In genomic region chr11:78138281-78138680, GRCh38 we compare ENCODE assay signal across 9 cellular contexts. TPM values are rescaled to one million over a fixed set of nuclear protein-coding genes. Genes with fewer than 3 reads are reported as not detected.
A peak's percentile ranks its signal among the peaks of the same experiment; 100 is the strongest.
DNase-seq lines count a peak whose midpoint lies in the region; ATAC-seq and TF ChIP-seq lines count a peak whose summit lies in the region.
"Had no signal": no experiment of that assay in that cellular context is flagged by ENCODE, and none has a peak within 500 bp of the region (broad histone marks: within the 10 kb centered on the region; RNA-seq: fewer than 3 reads in every experiment).

No MANE protein-coding gene starts in this region.

- ATAC-seq in DND-41 (ENCODE audit: insufficient read depth, low read depth) (no peak), body of pancreas (no peak), GM21381 (IDR thresholded peaks at IDR 0.05; ENCODE audit: unreplicated experiment) (no peak)
- ATAC-seq in natural killer cell treated with Interleukin-12 subunit alpha and Interleukin-12 subunit beta and Interleukin-15 and Interleukin-18, amount 100 ng/mL, for 72 hours: no peak

- H3K9me3 ChIP-seq in DND-41 (ENCODE audit: insufficient read depth, low read length, severe bottlenecking) (no peaks in the 10 kb centered on the region), mammary epithelial cell (replicated peaks; ENCODE audit: insufficient read depth, low read length) (no peaks in the 10 kb centered on the region), body of pancreas (no peaks in the 10 kb centered on the region)

- TF ChIP-seq POLR2A in body of pancreas (IDR thresholded peaks at IDR 0.05): no peak

- H3K27me3 ChIP-seq in DND-41 (ENCODE audit: insufficient read depth, low read length, poor library complexity): no peaks in the 10 kb centered on the region
- H3K27me3 ChIP-seq in mammary epithelial cell (ENCODE audit: insufficient read depth, low read length): no peaks in the 10 kb centered on the region
- H3K27me3 ChIP-seq in body of pancreas: no peaks in the 10 kb centered on the region

- H3K4me1 ChIP-seq in DND-41 (ENCODE audit: insufficient read depth, low read length): peaks cover 37% of the 10 kb centered on the region
- H3K4me1 ChIP-seq in mammary epithelial cell (ENCODE audit: insufficient read depth, low read length): peaks cover 10% of the 10 kb centered on the region
- H3K4me1 ChIP-seq in body of pancreas: peaks cover 13% of the 10 kb centered on the region

- CTCF ChIA-PET in mammary epithelial cell (lab: Charles Lee; ENCODE audit: low non-redundant PET): no interaction called here

- dilution Hi-C loops in mammary epithelial cell (cut with HindIII; ENCODE audit: low sequenced_read_pairs): loop anchor here (5.0 kb wide), 1 partner anchor 39 kb away; no protein-coding TSS in a partner anchor

- intact Hi-C loops in mammary epithelial cell (cut with micrococcal nuclease) (loop anchor here (2.0 kb wide), 2 partner anchors 51 to 59 kb away; partner anchors contain the start of genes KCTD21, NDUFC2 and USP35), body of pancreas (cut with DNase I) (no loop called here)

- no peaks in the 10 kb centered on the region for H3K9me3 Mint-ChIP-seq in natural killer cell treated with Interleukin-12 subunit alpha and Interleukin-12 subunit beta and Interleukin-15 and Interleukin-18, amount 100 ng/mL, for 72 hours

- H3K9ac ChIP-seq in DND-41 (ENCODE audit: low read depth, low read length): peak overlapping the region; percentile 83
- no peak overlapping the region for H3K9ac ChIP-seq in mammary epithelial cell (ENCODE audit: insufficient read depth, low read length)

- DNase-seq in DND-41 (no peak), LNCaP clone FGC (ENCODE audit: low read depth) (no peak), mammary epithelial cell (no peak), body of pancreas (no peak), AG08396 (ENCODE audit: low spot score) (no peak), dermis blood vessel endothelial cell (no peak)
- no peak for DNase-seq in natural killer cell treated with Interleukin-12 subunit alpha and Interleukin-12 subunit beta and Interleukin-15 and Interleukin-18, amount 100 ng/mL, for 72 hours (ENCODE audit: low spot score)
- DNase-seq: NCI-H1436 treated with DMSO at 0.1 percent for 48 hours had no signal

- peaks cover 15% of the 10 kb centered on the region for H3K36me3 Mint-ChIP-seq in natural killer cell treated with Interleukin-12 subunit alpha and Interleukin-12 subunit beta and Interleukin-15 and Interleukin-18, amount 100 ng/mL, for 72 hours

- H3K4me3 ChIP-seq in DND-41 (ENCODE audit: low read depth in 1 of 2, low read length in 2 of 2) (peak overlapping the region; percentile 66 to 79; a peak in 3 of 4 replicates), LNCaP clone FGC (ENCODE audit: low read depth, low read length) (peak overlapping the region; percentile 72), mammary epithelial cell (replicated peaks in 1 of 3; ENCODE audit: insufficient read depth in 1 of 3, low read depth in 2 of 3, low read length in 3 of 3) (peak overlapping the region in 1 of 3 experiments; percentile 89), body of pancreas (no peak overlapping the region)

- H3K4me1 Mint-ChIP-seq in natural killer cell treated with Interleukin-12 subunit alpha and Interleukin-12 subunit beta and Interleukin-15 and Interleukin-18, amount 100 ng/mL, for 72 hours (ENCODE audit: low read depth in 2 of 2): peaks cover 27 to 34% of the 10 kb centered on the region in 2 donors

- H3K27me3 Mint-ChIP-seq in natural killer cell treated with Interleukin-12 subunit alpha and Interleukin-12 subunit beta and Interleukin-15 and Interleukin-18, amount 100 ng/mL, for 72 hours: no peaks in the 10 kb centered on the region

- peak overlapping the region; percentile 74 for H3K4me2 ChIP-seq in DND-41 (ENCODE audit: insufficient read depth, low read length)
- peak overlapping the region; percentile 74 for H3K4me2 ChIP-seq in mammary epithelial cell (ENCODE audit: insufficient read depth, low read depth, low read length)

- H3K36me3 ChIP-seq in DND-41 (ENCODE audit: insufficient read depth, low read length) (peaks cover 35% of the 10 kb centered on the region), mammary epithelial cell (ENCODE audit: insufficient read depth, low read length) (peaks cover 8% of the 10 kb centered on the region), body of pancreas (replicated peaks in 1 of 2; ENCODE audit: insufficient read depth in 1 of 2, low read depth in 2 of 2) (no peaks in the 10 kb centered on the region)

- WGBS in mammary epithelial cell (ENCODE audit: low coverage, missing lambda C conversion rate): 85% methylated on average over 3 of the region's 4 CpGs
- 89% methylated on average over 4 of the region's 4 CpGs for WGBS in body of pancreas, 2 donors

- no peak for TF ChIP-seq CTCF in DND-41 (IDR thresholded peaks at IDR 0.05; ENCODE audit: borderline replicate concordance, extremely low read depth, low read length, poor library complexity, severe bottlenecking)
- no peak for TF ChIP-seq CTCF in LNCaP clone FGC (IDR thresholded peaks at IDR 0.05; ENCODE audit: control insufficient read depth, extremely low read depth, insufficient read depth)
- no peak for TF ChIP-seq CTCF in mammary epithelial cell (conservative IDR thresholded peaks at IDR 0.05 in 1 of 2, IDR thresholded peaks at IDR 0.05 in 1 of 2; ENCODE audit: extremely low read depth in 1 of 2, insufficient read depth in 1 of 2, low read depth in 1 of 2, low read length in 2 of 2)
- no peak for TF ChIP-seq CTCF in body of pancreas (IDR thresholded peaks at IDR 0.05)

- no TSS peak for BruUV-seq in mammary epithelial cell (replicated peaks; lab: Mats Ljungman, UMichigan)

- H2AFZ ChIP-seq in DND-41 (ENCODE audit: low read depth, low read length) (no peak overlapping the region), mammary epithelial cell (ENCODE audit: low read depth, low read length) (no peak overlapping the region)

- in situ Hi-C loops in mammary epithelial cell (cut with MboI; ENCODE audit: low sequenced_read_pairs in 2 of 2): no loop called here

- H4K20me1 ChIP-seq in DND-41 (ENCODE audit: insufficient read depth, low read length) (no peaks in the 10 kb centered on the region), mammary epithelial cell (ENCODE audit: insufficient read depth, low read length) (no peaks in the 10 kb centered on the region)

- H3K27ac Mint-ChIP-seq in natural killer cell treated with Interleukin-12 subunit alpha and Interleukin-12 subunit beta and Interleukin-15 and Interleukin-18, amount 100 ng/mL, for 72 hours: peak overlapping the region; percentile 93 to 96

- peak overlapping the region; percentile 93 for H3K4me3 Mint-ChIP-seq in natural killer cell treated with Interleukin-12 subunit alpha and Interleukin-12 subunit beta and Interleukin-15 and Interleukin-18, amount 100 ng/mL, for 72 hours

- H3K27ac ChIP-seq in DND-41 (ENCODE audit: low read length): peak overlapping the region; percentile 93
- H3K27ac ChIP-seq in mammary epithelial cell (ENCODE audit: insufficient read depth, low read depth, low read length): no peak overlapping the region
- H3K27ac ChIP-seq in body of pancreas: no peak overlapping the region

- H3K79me2 ChIP-seq in DND-41 (ENCODE audit: insufficient read depth, low read length): peaks cover 75% of the 10 kb centered on the region
- peaks cover 60% of the 10 kb centered on the region for H3K79me2 ChIP-seq in mammary epithelial cell (ENCODE audit: insufficient read depth, low read length)

RNA-seq across cellular contexts. Expression of gene ALG8, which starts 1.1 kb away (rescaled TPM):
- total RNA-seq in mammary epithelial cell (10 to 100 TPM; 30.3 to 32.7 TPM), body of pancreas (10 to 100 TPM; 25.4 to 30.3 TPM), dermis blood vessel endothelial cell (17.9 and 30.4 TPM in 2 replicates)
- 38.8 TPM for polyA plus RNA-seq in mammary epithelial cell
- polyA minus RNA-seq in mammary epithelial cell: 48.1 TPM
- total RNA-seq in natural killer cell treated with Interleukin-12 subunit alpha and Interleukin-12 subunit beta and Interleukin-15 and Interleukin-18, amount 100 ng/mL, for 72 hours: 10 to 100 TPM; 52.3 to 87.2 TPM

RNA-seq across cellular contexts. Expression of gene KCTD21, which starts 50.1 kb away (rescaled TPM):
- 1 to 10 TPM; 8.7 to 9.7 TPM for total RNA-seq in mammary epithelial cell
- polyA plus RNA-seq in mammary epithelial cell: 9.2 TPM
- 43.7 TPM for polyA minus RNA-seq in mammary epithelial cell
- 1 to 10 TPM; 3.6 to 9.4 TPM for total RNA-seq in natural killer cell treated with Interleukin-12 subunit alpha and Interleukin-12 subunit beta and Interleukin-15 and Interleukin-18, amount 100 ng/mL, for 72 hours
- total RNA-seq in body of pancreas: 1 to 10 TPM; 4.6 to 5.4 TPM
- total RNA-seq in dermis blood vessel endothelial cell: 11.7 and 15.6 TPM in 2 replicates

RNA-seq across cellular contexts. Expression of gene USP35, which starts 50.4 kb away (rescaled TPM):
- total RNA-seq in mammary epithelial cell (10 to 100 TPM; 10.7 to 13.3 TPM), body of pancreas (10 to 100 TPM in 1 of 2 donors, 1 to 10 TPM in 1; 8.6 to 11.2 TPM), dermis blood vessel endothelial cell (8.1 and 9.7 TPM in 2 replicates)
- polyA plus RNA-seq in mammary epithelial cell: 5.1 TPM
- polyA minus RNA-seq in mammary epithelial cell: 26.7 TPM
- total RNA-seq in natural killer cell treated with Interleukin-12 subunit alpha and Interleukin-12 subunit beta and Interleukin-15 and Interleukin-18, amount 100 ng/mL, for 72 hours: 1 to 10 TPM; 7.2 to 7.9 TPM

RNA-seq across cellular contexts. Expression of gene NDUFC2, which starts 58.6 kb away (rescaled TPM):
- total RNA-seq in mammary epithelial cell (100 to 1,000 TPM; 108 to 209 TPM), body of pancreas (10 to 100 TPM; 53.7 to 62.0 TPM), dermis blood vessel endothelial cell (67.6 and 105 TPM in 2 replicates)
- 165 TPM for polyA plus RNA-seq in mammary epithelial cell
- 11.5 TPM for polyA minus RNA-seq in mammary epithelial cell
- 100 to 1,000 TPM; 174 to 187 TPM for total RNA-seq in natural killer cell treated with Interleukin-12 subunit alpha and Interleukin-12 subunit beta and Interleukin-15 and Interleukin-18, amount 100 ng/mL, for 72 hours

Comparison
In these comparisons a context has a peak if more than half of its experiments do, and no peak if none do; other contexts are left out.
1. H3K4me3 ChIP-seq: peak in DND-41 (2 of 2) and LNCaP clone FGC (single experiment); none in body of pancreas (0 of 2).